Comparison of ENCODE assay signal across 36 cellular contexts in genomic region chr1:179719272-179719671, GRCh38. TPM values are rescaled to one million over a fixed set of nuclear protein-coding genes. Genes with fewer than 3 reads are reported as not detected.
"Had no signal": no experiment of that assay in that cellular context is flagged by ENCODE, and none has a peak within 500 bp of the region (broad histone marks: within the 10 kb centered on the region; RNA-seq: fewer than 3 reads in every experiment).

No MANE protein-coding gene starts in this region.

- FAIRE-seq: astrocyte, bronchial epithelial cell, colon had no signal

- H3K4me3 ChIP-seq: adrenal gland, ascending aorta, body of pancreas, breast epithelium, cardiac muscle cell had no signal

- H3K27me3 ChIP-seq: adrenal gland, ascending aorta, body of pancreas, brain microvascular endothelial cell, breast epithelium, cardiac muscle cell had no signal

- DNase-seq: activated effector memory CD4-positive, alpha-beta T cell treated with anti-CD3 and anti-CD28 coated beads, Interleukin-2, amount 50 U/mL, for 16 hours; activated effector memory CD4-positive, alpha-beta T cell treated with Interleukin-2 at 50 U/mL for 16 hours; activated gamma-delta T cell; activated gamma-delta T cell treated with Interleukin-2 at 50 U/mL for 16 hours; activated naive CD4-positive, alpha-beta T cell; activated naive CD4-positive, alpha-beta T cell treated with anti-CD3 and anti-CD28 coated beads for 36 hours; activated naive CD4-positive, alpha-beta T cell treated with anti-CD3 and anti-CD28 coated beads, Interleukin-2, amount 10 ng/mL, durations not matched to agents 7 days and 5 days; activated naive CD4-positive, alpha-beta T cell treated with anti-CD3 and anti-CD28 coated beads, Interleukin-2, amount 50 U/mL, for 16 hours; activated naive CD4-positive, alpha-beta T cell treated with Interleukin-2 at 50 U/mL for 16 hours; activated naive CD8-positive, alpha-beta T cell treated with anti-CD3 and anti-CD28 coated beads for 36 hours; activated naive CD8-positive, alpha-beta T cell treated with anti-CD3 and anti-CD28 coated beads, Interleukin-2, amount 10 ng/mL, durations not matched to agents 7 days and 5 days; activated naive CD8-positive, alpha-beta T cell treated with anti-CD3 and anti-CD28 coated beads, Interleukin-2, amount 50 U/mL, for 24 hours; activated T-cell treated with anti-CD3 and anti-CD28 coated beads, Interleukin-2, amount 50 U/mL, for 4 hours; activated T-cell treated with anti-CD3 and anti-CD28 coated beads, Interleukin-2, amount 50 U/mL, for 48 hours; activated T-cell treated with anti-CD3 and anti-CD28 coated beads, Interleukin-2, amount 50 U/mL, for 72 hours; adrenal gland; amniotic stem cell; amygdala; anterior cingulate cortex; aorta; body of pancreas; brain microvascular endothelial cell; caudate nucleus; central memory CD4-positive, alpha-beta T cell; cerebellar nuclear complex had no signal

- ATAC-seq: activated naive CD4-positive, alpha-beta T cell treated with anti-CD3 and anti-CD28 coated beads, Interleukin-2, amount 50 U/mL, for 72 hours; activated naive CD8-positive, alpha-beta T cell treated with anti-CD3 and anti-CD28 coated beads, Interleukin-2, amount 50 U/mL, for 24 hours; activated T-cell treated with anti-CD3 and anti-CD28 coated beads, Interleukin-2, amount 50 U/mL, for 4 hours; activated T-cell treated with anti-CD3 and anti-CD28 coated beads, Interleukin-2, amount 50 U/mL, for 72 hours; activated T-helper 17 cell treated with anti-CD3 and anti-CD28 coated beads, Interleukin-2, amount 50 U/mL, for 72 hours; body of pancreas had no signal

- H3K27ac ChIP-seq: adrenal gland, ascending aorta, body of pancreas, brain microvascular endothelial cell, breast epithelium, cardiac muscle cell had no signal

- H3K36me3 ChIP-seq: adrenal gland, ascending aorta, brain microvascular endothelial cell, breast epithelium, cardiac muscle cell had no signal

- H3K4me1 ChIP-seq: adrenal gland, ascending aorta, body of pancreas, breast epithelium had no signal

RNA-seq across cellular contexts. Expression of gene FAM163A, which starts 23.8 kb away (rescaled TPM):
- total RNA-seq: activated naive CD4-positive, alpha-beta T cell treated with anti-CD3 and anti-CD28 coated beads, Interleukin-2, amount 50 U/mL, for 72 hours; activated naive CD8-positive, alpha-beta T cell treated with anti-CD3 and anti-CD28 coated beads for 36 hours; activated naive CD8-positive, alpha-beta T cell treated with anti-CD3 and anti-CD28 coated beads, Interleukin-2, amount 10 ng/mL, durations not matched to agents 7 days and 5 days; activated T-cell treated with anti-CD3 and anti-CD28 coated beads, Interleukin-2, amount 50 U/mL, for 4 hours; activated T-cell treated with anti-CD3 and anti-CD28 coated beads, Interleukin-2, amount 50 U/mL, for 72 hours; activated T-helper 1 cell treated with anti-CD3 and anti-CD28 coated beads, Interleukin-12 subunit alpha, Interleukin-12 subunit beta, Interleukin-2, Interleukin-4 antibody, amounts not matched to agents 30 ng/mL and 10 ng/mL and 1 ng/mL, durations not matched to agents 14 hours and 24 hours and 36 hours; activated T-helper 17 cell treated with anti-CD3 and anti-CD28 coated beads, Interleukin-2, amount 50 U/mL, for 72 hours; activated T-helper 2 cell treated with anti-CD3 and anti-CD28 coated beads, Interferon-gamma antibody, Interleukin-2, Interleukin-4, amounts not matched to agents 10 μg/mL and 5 μg/mL and 100 μg/mL, durations not matched to agents 14 hours and 24 hours and 36 hours; aorta; ascending aorta; astrocyte; breast epithelium; bronchial epithelial cell; chondrocyte had no signal
- polyA plus RNA-seq: aorta had no signal
